11 cellular contexts compared by ENCODE assay signal in genomic region chr17:21377821-21378396, GRCh38. TPM values are rescaled to one million over a fixed set of nuclear protein-coding genes. Genes with fewer than 3 reads are reported as not detected.
DNase-seq lines count a peak whose midpoint lies in the region; ATAC-seq and TF ChIP-seq lines count a peak whose summit lies in the region.
"Had no signal": no experiment of that assay in that cellular context is flagged by ENCODE, and none has a peak within 500 bp of the region (broad histone marks: within the 10 kb centered on the region; RNA-seq: fewer than 3 reads in every experiment).

No MANE protein-coding gene starts in this region.

- peak overlapping the region; percentile 84 for H3K56ac ChIP-seq in mesendoderm (ENCODE audit: low read length)

- H3K4ac ChIP-seq in mesendoderm (ENCODE audit: low read depth, low read length) = no peak overlapping the region

- no peaks in the 10 kb centered on the region for H3K9me3 Mint-ChIP-seq in stimulated activated naive CD8-positive, alpha-beta T cell treated with anti-CD3 and anti-CD28 coated beads, Interleukin-15, amount 100 ng/mL, for 72 hours
- H3K9me3 Mint-ChIP-seq: activated CD4-positive, alpha-beta memory T cell treated with anti-CD3 and anti-CD28 coated beads for 36 hours had no signal

- no peak overlapping the region for H3K27ac Mint-ChIP-seq in stimulated activated naive CD8-positive, alpha-beta T cell treated with anti-CD3 and anti-CD28 coated beads, Interleukin-15, amount 100 ng/mL, for 72 hours
- H3K27ac Mint-ChIP-seq: activated CD4-positive, alpha-beta memory T cell treated with anti-CD3 and anti-CD28 coated beads for 36 hours had no signal

- peaks cover 72% of the 10 kb centered on the region for H3K27me3 Mint-ChIP-seq in stimulated activated naive CD8-positive, alpha-beta T cell treated with anti-CD3 and anti-CD28 coated beads, Interleukin-15, amount 100 ng/mL, for 72 hours

- H3K9ac ChIP-seq in HUES64 (ENCODE audit: low read depth, low read length) (no peak overlapping the region), mammary epithelial cell (ENCODE audit: insufficient read depth, low read length) (no peak overlapping the region), mesendoderm (ENCODE audit: low read length) (peak overlapping the region; percentile 56), Karpas-422 (ENCODE audit: low read length) (no peak overlapping the region)

- H3K4me1 ChIP-seq in HUES64 (ENCODE audit: insufficient read depth, low read length) = no peaks in the 10 kb centered on the region
- peaks cover 16% of the 10 kb centered on the region for H3K4me1 ChIP-seq in mammary epithelial cell (ENCODE audit: insufficient read depth, low read length)
- H3K4me1 ChIP-seq in mesendoderm (ENCODE audit: control insufficient read depth, low read depth, low read length) = no peaks in the 10 kb centered on the region
- peaks cover 49% of the 10 kb centered on the region for H3K4me1 ChIP-seq in Karpas-422 (ENCODE audit: low read length)

- H2BK120ac ChIP-seq in mesendoderm (ENCODE audit: low read depth, low read length) = no peak overlapping the region

- no peak for DNase-seq in mammary epithelial cell
- DNase-seq in mesendoderm = no peak
- DNase-seq in stimulated activated naive CD8-positive, alpha-beta T cell treated with anti-CD3 and anti-CD28 coated beads, Interleukin-15, amount 100 ng/mL, for 72 hours = no peak
- DNase-seq in activated CD4-positive, alpha-beta T cell treated with anti-CD3 and anti-CD28 coated beads, Interleukin-2, amount 50 U/mL, for 4 hours = no peak
- no peak for DNase-seq in Karpas-422
- DNase-seq: activated CD4-positive, alpha-beta memory T cell treated with anti-CD3 and anti-CD28 coated beads for 36 hours; GDM1; NCI-H2081 treated with DMSO at 0.1 percent for 48 hours; stimulated activated CD8-positive, alpha-beta memory T cell treated with anti-CD3 and anti-CD28 coated beads, Interleukin-4, amount 100 ng/mL, for 48 hours had no signal

- H3K4me3 Mint-ChIP-seq in stimulated activated naive CD8-positive, alpha-beta T cell treated with anti-CD3 and anti-CD28 coated beads, Interleukin-15, amount 100 ng/mL, for 72 hours = peak overlapping the region; percentile 56 to 78
- H3K4me3 Mint-ChIP-seq: activated CD4-positive, alpha-beta memory T cell treated with anti-CD3 and anti-CD28 coated beads for 36 hours had no signal

- H2AFZ ChIP-seq in mammary epithelial cell (ENCODE audit: low read depth, low read length) = peak overlapping the region; percentile 21
- no peak overlapping the region for H2AFZ ChIP-seq in Karpas-422 (ENCODE audit: low read length)

- H3K4me1 Mint-ChIP-seq in stimulated activated naive CD8-positive, alpha-beta T cell treated with anti-CD3 and anti-CD28 coated beads, Interleukin-15, amount 100 ng/mL, for 72 hours = peaks cover 16% of the 10 kb centered on the region

- H4K20me1 ChIP-seq in mammary epithelial cell (ENCODE audit: insufficient read depth, low read length) (no peaks in the 10 kb centered on the region), Karpas-422 (ENCODE audit: insufficient read depth, low read depth, low read length) (0 out of 2 replicates have a peak, but pooled peaks cover 4% of the 10 kb centered on the region)

- dilution Hi-C loops in mammary epithelial cell (cut with HindIII; ENCODE audit: low sequenced_read_pairs) = no loop called here

- ATAC-seq in stimulated activated naive CD8-positive, alpha-beta T cell treated with anti-CD3 and anti-CD28 coated beads, Interleukin-15, amount 100 ng/mL, for 72 hours = no peak
- no peak for ATAC-seq in HG03520 (IDR thresholded peaks at IDR 0.05; ENCODE audit: unreplicated experiment)

- H2BK15ac ChIP-seq in mesendoderm (replicated peaks; ENCODE audit: low read depth) = no peak overlapping the region

- H3K79me1 ChIP-seq in mesendoderm (ENCODE audit: low read length) = no peaks in the 10 kb centered on the region

- H3K79me2 ChIP-seq in mammary epithelial cell (ENCODE audit: insufficient read depth, low read length) = no peaks in the 10 kb centered on the region
- H3K79me2 ChIP-seq in mesendoderm (ENCODE audit: control insufficient read depth, insufficient read depth, low read length) = no peaks in the 10 kb centered on the region
- H3K79me2 ChIP-seq in Karpas-422 (ENCODE audit: low read length) = no peaks in the 10 kb centered on the region

- CTCF ChIA-PET in mammary epithelial cell (lab: Charles Lee; ENCODE audit: low non-redundant PET) = no interaction called here

- no peak overlapping the region for H4K5ac ChIP-seq in mesendoderm (ENCODE audit: low read length)

- H3K27me3 ChIP-seq in HUES64 (ENCODE audit: insufficient read depth, low read length) (peaks cover 56% of the 10 kb centered on the region), mammary epithelial cell (ENCODE audit: insufficient read depth, low read length) (peaks cover 21% of the 10 kb centered on the region), mesendoderm (ENCODE audit: insufficient read depth, low read length, poor library complexity) (peaks cover 4% of the 10 kb centered on the region), Karpas-422 (ENCODE audit: low read length) (no peaks in the 10 kb centered on the region)

- no peak overlapping the region for H3K27ac ChIP-seq in HUES64 (ENCODE audit: low read depth, low read length)
- no peak overlapping the region for H3K27ac ChIP-seq in mammary epithelial cell (ENCODE audit: insufficient read depth, low read depth, low read length)
- H3K27ac ChIP-seq in mesendoderm (ENCODE audit: low read depth, low read length) = no peak overlapping the region
- no peak overlapping the region for H3K27ac ChIP-seq in Karpas-422 (ENCODE audit: low read length)

- H3K9me3 ChIP-seq in HUES64 (ENCODE audit: insufficient read depth, low read depth, low read length) (no peaks in the 10 kb centered on the region), mammary epithelial cell (replicated peaks; ENCODE audit: insufficient read depth, low read length) (no peaks in the 10 kb centered on the region), Karpas-422 (ENCODE audit: low read length) (no peaks in the 10 kb centered on the region)

- no peak overlapping the region for H2AK5ac ChIP-seq in mesendoderm (ENCODE audit: low read length)

- H3K4me2 ChIP-seq in mammary epithelial cell (ENCODE audit: insufficient read depth, low read depth, low read length) (peak overlapping the region; percentile 81), mesendoderm (ENCODE audit: low read length) (peak overlapping the region; percentile 87), Karpas-422 (ENCODE audit: low read depth, low read length, poor library complexity, severe bottlenecking) (no peak overlapping the region)

- no TSS peak for BruUV-seq in mammary epithelial cell (replicated peaks; lab: Mats Ljungman, UMichigan)

- WGBS in HUES64 = 2% methylated on average over 39 of the region's 39 CpGs
- WGBS in mammary epithelial cell (ENCODE audit: low coverage, missing lambda C conversion rate) = 2% methylated on average over 12 of the region's 39 CpGs
- no CpG with 5 or more reads among the region's 39 CpGs for WGBS in mesendoderm (ENCODE audit: extremely low coverage, insufficient coverage, low lambda C conversion rate)

- peak overlapping the region; percentile 24 for H3K23ac ChIP-seq in mesendoderm (ENCODE audit: low read length)

- no peaks in the 10 kb centered on the region for H3K9me2 ChIP-seq in Karpas-422 (replicated peaks; ENCODE audit: insufficient read depth, low read length)

- no peak overlapping the region for H4K8ac ChIP-seq in mesendoderm (ENCODE audit: low read depth, low read length)

- H3K18ac ChIP-seq in mesendoderm (ENCODE audit: low read length) = no peak overlapping the region

- in situ Hi-C loops in mammary epithelial cell (cut with MboI; ENCODE audit: low sequenced_read_pairs in 2 of 2) = no loop called here

- H3K4me3 ChIP-seq in HUES64 (ENCODE audit: low read length) (peak overlapping the region; percentile 64), mammary epithelial cell (replicated peaks in 1 of 3; ENCODE audit: insufficient read depth in 1 of 3, low read depth in 2 of 3, low read length in 3 of 3) (no peak overlapping the region), mesendoderm (ENCODE audit: low read length) (peak overlapping the region; percentile 49), Karpas-422 (ENCODE audit: low read length) (no peak overlapping the region)

- TF ChIP-seq CTCF in mammary epithelial cell (conservative IDR thresholded peaks at IDR 0.05 in 1 of 2, IDR thresholded peaks at IDR 0.05 in 1 of 2; ENCODE audit: extremely low read depth in 1 of 2, insufficient read depth in 1 of 2, low read depth in 1 of 2, low read length in 2 of 2) = no peak

- intact Hi-C loops in mammary epithelial cell (cut with micrococcal nuclease) = loop anchor here (10.0 kb wide), 1 partner anchor 67 kb away; no protein-coding TSS in a partner anchor

- no peaks in the 10 kb centered on the region for H3K36me3 ChIP-seq in HUES64 (ENCODE audit: insufficient read depth, low read length)
- H3K36me3 ChIP-seq in mammary epithelial cell (ENCODE audit: insufficient read depth, low read length) = no peaks in the 10 kb centered on the region
- no peaks in the 10 kb centered on the region for H3K36me3 ChIP-seq in mesendoderm (ENCODE audit: control insufficient read depth, insufficient read depth, low read length)
- H3K36me3 ChIP-seq in Karpas-422 (ENCODE audit: insufficient read depth, low read length) = no peaks in the 10 kb centered on the region

- no peak overlapping the region for H2BK5ac ChIP-seq in mesendoderm (ENCODE audit: low read length)

RNA-seq across cellular contexts. Expression of gene KCNJ12, which starts 1.8 kb away (rescaled TPM):
- 0.65 TPM for polyA plus RNA-seq in HUES64 (2013, experiment 1 of 2)
- 0.76 TPM for polyA plus RNA-seq in HUES64 (2013, experiment 2 of 2)
- total RNA-seq in mammary epithelial cell = not detected
- polyA plus RNA-seq in mammary epithelial cell = 0.11 TPM
- polyA minus RNA-seq in mammary epithelial cell = not detected
- polyA plus RNA-seq in mesendoderm (2013, experiment 1 of 2) = 0.29 TPM
- polyA plus RNA-seq in mesendoderm (2013, experiment 2 of 2) = 0.32 TPM
- total RNA-seq in Karpas-422 (2014; rRNA removed; shearing (Covaris generic); ENCODE audit: low replicate concordance) = 0.22 and 1.1 TPM in 2 replicates
- total RNA-seq: activated CD4-positive, alpha-beta memory T cell treated with anti-CD3 and anti-CD28 coated beads for 36 hours had no signal

Comparison
In these comparisons a context has a peak if more than half of its experiments do, and no peak if none do; other contexts are left out.
1. H3K4me3 ChIP-seq: peak in HUES64 (single experiment) and mesendoderm (single experiment); none in mammary epithelial cell (0 of 3) and Karpas-422 (single experiment).